ENCODE assay signal across 8 cellular contexts in genomic region chr18:56645415-56646016, GRCh38. TPM values are rescaled to one million over a fixed set of nuclear protein-coding genes. Genes with fewer than 3 reads are reported as not detected.
DNase-seq lines count a peak whose midpoint lies in the region; ATAC-seq and TF ChIP-seq lines count a peak whose summit lies in the region.

No MANE protein-coding gene starts in this region.

- no peaks in the 10 kb centered on the region for H3K4me1 ChIP-seq in prostate gland (replicated peaks)

- DNase-seq in NCI-H345 (lab: John Stamatoyannopoulos, UW), result peak; percentile 15
- DNase-seq in NCI-H345 treated with DMSO at 0.1 percent for 48 hours (lab: John Stamatoyannopoulos, UW; ENCODE audit: unreplicated experiment), result no peak
- DNase-seq in NAMALWA (ENCODE audit: low spot score), result peak; percentile 77
- DNase-seq in dorsolateral prefrontal cortex, result no peak
- no peak for DNase-seq in prostate gland (ENCODE audit: low spot score)
- no peak for DNase-seq in activated effector memory CD4-positive, alpha-beta T cell treated with anti-CD3 and anti-CD28 coated beads, Interleukin-2, amount 50 U/mL, for 16 hours
- DNase-seq in activated T-cell treated with anti-CD3 and anti-CD28 coated beads, Interleukin-2, amount 50 U/mL, for 1 hour, result no peak

- no peaks in the 10 kb centered on the region for H3K27me3 ChIP-seq in dorsolateral prefrontal cortex
- H3K27me3 ChIP-seq in prostate gland (replicated peaks; ENCODE audit: insufficient read depth), result no peaks in the 10 kb centered on the region

- H3K27ac ChIP-seq in dorsolateral prefrontal cortex (no peak overlapping the region), prostate gland (no peak overlapping the region)

- TF ChIP-seq POLR2A in prostate gland (IDR thresholded peaks at IDR 0.05), result no peak

- peak in 53 of 56 donors; percentile 14 to 60 (median 41) for TF ChIP-seq CTCF in dorsolateral prefrontal cortex (IDR thresholded peaks at IDR 0.05 in 54 of 56, conservative IDR thresholded peaks at IDR 0.05 in 2 of 56; ENCODE audit: low read depth in 1 of 56, partially characterized antibody in 56 of 56)
- TF ChIP-seq CTCF in prostate gland (IDR thresholded peaks at IDR 0.05), result peak in 3 of 4 experiments; percentile 12 to 30 (median 29)

- intact Hi-C loops in dorsolateral prefrontal cortex (cut with DNase I), result loop anchor here in 1 of 2 donors (10.0 kb wide), 1 partner anchor 59 kb away; no protein-coding TSS in a partner anchor
- intact Hi-C loops in prostate gland (cut with DNase I), result no loop called here

- no peak for ATAC-seq in GM19351 (IDR thresholded peaks at IDR 0.05; ENCODE audit: unreplicated experiment)

- no peaks in the 10 kb centered on the region for H3K36me3 ChIP-seq in prostate gland

- H3K9me3 ChIP-seq in prostate gland, result no peaks in the 10 kb centered on the region

- WGBS in prostate gland, result 73% methylated on average over 5 of the region's 5 CpGs

- peak overlapping the region in 3 of 59 donors; percentile 12 to 32 (median 22) for H3K4me3 ChIP-seq in dorsolateral prefrontal cortex
- no peak overlapping the region for H3K4me3 ChIP-seq in prostate gland

RNA-seq across cellular contexts. Expression of gene WDR7, which starts 5.6 kb away (rescaled TPM):
- total RNA-seq in dorsolateral prefrontal cortex, result 100 to 1,000 TPM; 101 to 199 (median 153) TPM
- total RNA-seq in prostate gland, result 10 to 100 TPM; 19.7 to 29.0 TPM

RNA-seq across cellular contexts. Expression of gene TXNL1, which starts 7.1 kb away (rescaled TPM):
- 100 to 1,000 TPM in 26 of 120 experiments, 10 to 100 TPM in 94; 48.1 to 113 (median 87.5) TPM for total RNA-seq in dorsolateral prefrontal cortex
- 10 to 100 TPM; 56.1 to 56.3 TPM for total RNA-seq in prostate gland

Comparison
In these comparisons a context has a peak if more than half of its experiments do, and no peak if none do; other contexts are left out.
1. DNase-seq: peak in NCI-H345 (single experiment) and NAMALWA (single experiment); none in NCI-H345 treated with DMSO at 0.1 percent for 48 hours (single experiment), dorsolateral prefrontal cortex (0 of 10), prostate gland (single experiment), activated effector memory CD4-positive, alpha-beta T cell treated with anti-CD3 and anti-CD28 coated beads, Interleukin-2, amount 50 U/mL, for 16 hours (single experiment) and activated T-cell treated with anti-CD3 and anti-CD28 coated beads, Interleukin-2, amount 50 U/mL, for 1 hour (single experiment).